18 cellular contexts compared by ENCODE assay signal in genomic region chrX:74179071-74179470, GRCh38.
DNase-seq lines count a peak whose midpoint lies in the region; ATAC-seq and TF ChIP-seq lines count a peak whose summit lies in the region.
"Had no signal": no experiment of that assay in that cellular context is flagged by ENCODE, and none has a peak within 500 bp of the region (broad histone marks: within the 10 kb centered on the region; RNA-seq: fewer than 3 reads in every experiment).

No MANE protein-coding gene starts in this region.

- in situ Hi-C loops in Panc1 (cut with HindIII; ENCODE audit: low pct_unique_long_range_greater_than_20kb, low sequenced_read_pairs), result no loop called here

- ATAC-seq in Panc1 (peak; percentile 59; the same call in 1 of the 2 replicates), GM21381 (IDR thresholded peaks at IDR 0.05; ENCODE audit: unreplicated experiment) (no peak)
- ATAC-seq: gastrocnemius medialis had no signal

- H3K27ac ChIP-seq in Panc1 (ENCODE audit: low read length) (peak overlapping the region; percentile 98), osteoblast (ENCODE audit: low read depth, low read length) (no peak overlapping the region), left ventricle myocardium inferior (replicated peaks) (no peak overlapping the region)
- H3K27ac ChIP-seq: BLaER1, gastrocnemius medialis, HL-60, Peyer's patch had no signal

- DNase-seq in BJ (ENCODE audit: low read depth), result peak; percentile 26
- no peak for DNase-seq in Panc1 (ENCODE audit: low read depth, low spot score)
- peak; percentile 52 for DNase-seq in fibroblast of mammary gland (ENCODE audit: low read depth)
- peak; percentile 11 for DNase-seq in osteoblast (ENCODE audit: insufficient read length, low spot score, missing footprints)
- no peak for DNase-seq in left ventricle myocardium inferior
- no peak for DNase-seq in stimulated activated CD4-positive, alpha-beta T cell treated with anti-CD3 and anti-CD28 coated beads, Interleukin-4, amount 100 ng/mL, for 24 hours
- DNase-seq in NOMO-1 treated with DMSO at 0.1 percent for 48 hours (lab: John Stamatoyannopoulos, UW; ENCODE audit: unreplicated experiment), result no peak
- DNase-seq: activated naive CD4-positive, alpha-beta T cell treated with anti-CD3 and anti-CD28 coated beads, Interleukin-2, amount 10 ng/mL, durations not matched to agents 7 days and 5 days; gastrocnemius medialis; GDM1; left cardiac atrium; NCI-H446 treated with DMSO at 0.1 percent for 48 hours; Peyer's patch; T1000; uterus had no signal

- no peaks in the 10 kb centered on the region for H3K79me2 ChIP-seq in osteoblast (ENCODE audit: insufficient read depth, low read length)

- H3K4me3 ChIP-seq in BJ (ENCODE audit: low read depth, low read length) (no peak overlapping the region), Panc1 (ENCODE audit: low read depth in 2 of 2, low read length in 2 of 2) (no peak overlapping the region), fibroblast of mammary gland (ENCODE audit: control insufficient read depth, low read depth, low read length) (no peak overlapping the region), osteoblast (ENCODE audit: insufficient read depth, low read length) (no peak overlapping the region), left ventricle myocardium inferior (no peak overlapping the region)
- H3K4me3 ChIP-seq: BLaER1, gastrocnemius medialis, Peyer's patch, uterus had no signal

- H3K36me3 ChIP-seq in BJ (ENCODE audit: control insufficient read depth, insufficient read depth, low read length) (no peaks in the 10 kb centered on the region), Panc1 (ENCODE audit: control insufficient read depth, insufficient read depth, low read length) (no peaks in the 10 kb centered on the region), osteoblast (ENCODE audit: insufficient read depth, low read length) (no peaks in the 10 kb centered on the region), left ventricle myocardium inferior (no peaks in the 10 kb centered on the region)
- H3K36me3 ChIP-seq: BLaER1, gastrocnemius medialis, Peyer's patch, uterus had no signal

- H3K4me2 ChIP-seq in osteoblast (ENCODE audit: insufficient read depth, low read length), result no peak overlapping the region
- H3K4me2 ChIP-seq: BLaER1 had no signal

- H3K27me3 ChIP-seq in BJ (ENCODE audit: control insufficient read depth, insufficient read depth, low read length) (no peaks in the 10 kb centered on the region), Panc1 (ENCODE audit: control insufficient read depth, insufficient read depth, low read length) (no peaks in the 10 kb centered on the region), osteoblast (ENCODE audit: insufficient read depth, low read length) (peaks cover 10% of the 10 kb centered on the region), left ventricle myocardium inferior (ENCODE audit: low read depth) (no peaks in the 10 kb centered on the region)
- H3K27me3 ChIP-seq: gastrocnemius medialis, Peyer's patch had no signal

- H3K9me3 ChIP-seq in Panc1 (ENCODE audit: control insufficient read depth, insufficient read depth, low read depth, low read length) (peaks cover 6% of the 10 kb centered on the region; the same call in 1 of the 2 replicates), osteoblast (ENCODE audit: low read depth, low read length) (no peaks in the 10 kb centered on the region), left ventricle myocardium inferior (replicated peaks) (no peaks in the 10 kb centered on the region)
- H3K9me3 ChIP-seq: BLaER1, gastrocnemius medialis, Peyer's patch, uterus had no signal

- H3K4me1 ChIP-seq in Panc1 (ENCODE audit: control insufficient read depth, insufficient read depth, low read length) (peaks cover 34% of the 10 kb centered on the region), osteoblast (ENCODE audit: insufficient read depth, low read length) (peaks cover 3% of the 10 kb centered on the region), left ventricle myocardium inferior (no peaks in the 10 kb centered on the region)
- H3K4me1 ChIP-seq: BLaER1, gastrocnemius medialis, Peyer's patch, uterus had no signal

- no peaks in the 10 kb centered on the region for H4K20me1 ChIP-seq in osteoblast (ENCODE audit: insufficient read depth, low read length)
- H4K20me1 ChIP-seq: BLaER1 had no signal

- no peak overlapping the region for H2AFZ ChIP-seq in osteoblast (ENCODE audit: low read length)

- CTCF ChIA-PET in BJ (lab: Yijun Ruan, JAX), result no interaction called here
- CTCF ChIA-PET in Panc1 (lab: Charles Lee), result no interaction called here

- POLR2A ChIA-PET in BJ (lab: Charles Lee) (no interaction called here), Panc1 (lab: Charles Lee) (no interaction called here)

- intact Hi-C loops in Panc1 (cut with micrococcal nuclease; ENCODE audit: unreplicated experiment), result no loop called here
- intact Hi-C loops in left ventricle myocardium inferior (cut with micrococcal nuclease), result no loop called here

- BruUV-seq in Panc1 (replicated peaks; lab: Mats Ljungman, UMichigan), result no TSS peak

- TF ChIP-seq CTCF in BJ (IDR thresholded peaks at IDR 0.05; ENCODE audit: insufficient read depth, low read depth, low read length) (no peak), Panc1 (IDR thresholded peaks at IDR 0.05) (no peak), fibroblast of mammary gland (conservative IDR thresholded peaks at IDR 0.05; ENCODE audit: control insufficient read depth, insufficient read depth, low read depth, low read length) (no peak), osteoblast (IDR thresholded peaks at IDR 0.05; ENCODE audit: extremely low read depth, low read depth, low read length) (no peak), left ventricle myocardium inferior (IDR thresholded peaks at IDR 0.05; ENCODE audit: borderline replicate concordance) (no peak)

Comparison
In these comparisons a context has a peak if more than half of its experiments do, and no peak if none do; other contexts are left out.
1. DNase-seq: peak in BJ (single experiment), fibroblast of mammary gland (single experiment) and osteoblast (single experiment); none in Panc1 (single experiment), left ventricle myocardium inferior (single experiment), stimulated activated CD4-positive, alpha-beta T cell treated with anti-CD3 and anti-CD28 coated beads, Interleukin-4, amount 100 ng/mL, for 24 hours (single experiment) and NOMO-1 treated with DMSO at 0.1 percent for 48 hours (single experiment).